In genomic region chr12:179885-180284, GRCh38 we compare ENCODE assay signal across 14 cellular contexts. TPM values are rescaled to one million over a fixed set of nuclear protein-coding genes. Genes with fewer than 3 reads are reported as not detected.
A peak's percentile ranks its signal among the peaks of the same experiment; 100 is the strongest.
DNase-seq lines count a peak whose midpoint lies in the region; ATAC-seq, FAIRE-seq and TF ChIP-seq lines count a peak whose summit lies in the region.
"Had no signal": no experiment of that assay in that cellular context is flagged by ENCODE, and none has a peak within 500 bp of the region (broad histone marks: within the 10 kb centered on the region; RNA-seq: fewer than 3 reads in every experiment).

No MANE protein-coding gene starts in this region.

- H3K4me3 Mint-ChIP-seq in dendritic cell treated with granulocyte-macrophage colony-stimulating factor and Interleukin-4, amounts not matched to agents 40 ng/mL and 50 ng/mL, for 4 days = peak overlapping the region; percentile 24

- no peak overlapping the region for H3K4me2 ChIP-seq in mesenchymal stem cell (ENCODE audit: low read length, poor library complexity, severe bottlenecking)

- TF ChIP-seq POLR2A in heart left ventricle (IDR thresholded peaks at IDR 0.05) (no peak), tibial nerve (IDR thresholded peaks at IDR 0.05) (no peak)

- 61 to 76% (median 63%) methylated on average over 2 to 5 of the region's 5 CpGs for WGBS in heart left ventricle, 4 donors
- 93% methylated on average over 5 of the region's 5 CpGs for WGBS in mesenchymal stem cell
- WGBS in tibial nerve, 2 donors = 72 to 83% methylated on average over 5 of the region's 5 CpGs

- H3K9me3 ChIP-seq in heart left ventricle (no peaks in the 10 kb centered on the region), mesenchymal stem cell (ENCODE audit: control insufficient read depth, low read length) (no peaks in the 10 kb centered on the region), tibial nerve (no peaks in the 10 kb centered on the region)

- DNase-seq in heart left ventricle (peak in 1 of 5 donors; percentile 14), cardiac septum (ENCODE audit: low spot score) (no peak), mesenchymal stem cell (no peak), NCI-H2029 (lab: John Stamatoyannopoulos, UW) (no peak), frontal cortex (ENCODE audit: low spot score in 2 of 2) (no peak), tibial nerve (ENCODE audit: low spot score in 2 of 2) (no peak)
- DNase-seq: NCI-H1048, NCI-H2227 treated with DMSO at 0.1 percent for 48 hours, NCI-H524 treated with DMSO at 0.1 percent for 48 hours had no signal

- TF ChIP-seq EP300 in tibial nerve (IDR thresholded peaks at IDR 0.05) = no peak

- H2AFZ ChIP-seq in mesenchymal stem cell (ENCODE audit: low read depth, low read length) = no peak overlapping the region

- peaks cover 22 to 76% (median 67%) of the 10 kb centered on the region in 12 donors for H3K4me1 ChIP-seq in heart left ventricle
- peaks cover 67% of the 10 kb centered on the region for H3K4me1 ChIP-seq in mesenchymal stem cell (ENCODE audit: control insufficient read depth, insufficient read depth, low read depth, low read length)
- peaks cover 0 to 25% (median 0%) of the 10 kb centered on the region in 4 donors for H3K4me1 ChIP-seq in tibial nerve

- H3K9ac ChIP-seq in mesenchymal stem cell (ENCODE audit: low read length) = no peak overlapping the region

- H3K36me3 Mint-ChIP-seq in dendritic cell treated with granulocyte-macrophage colony-stimulating factor and Interleukin-4, amounts not matched to agents 40 ng/mL and 50 ng/mL, for 4 days (ENCODE audit: low read depth) = no peaks in the 10 kb centered on the region

- FAIRE-seq in frontal cortex (lab: Jason Lieb, UNC) = no peak

- H2BK15ac ChIP-seq in mesenchymal stem cell (ENCODE audit: low read depth, poor library complexity, severe bottlenecking) = peak overlapping the region; percentile 95

- H3K27me3 ChIP-seq in heart left ventricle (no peaks in the 10 kb centered on the region), mesenchymal stem cell (ENCODE audit: control insufficient read depth in 1 of 2, insufficient read depth in 1 of 2, low read length in 2 of 2) (no peaks in the 10 kb centered on the region), tibial nerve (no peaks in the 10 kb centered on the region)

- peak overlapping the region in 2 of 12 donors; percentile 9 to 14 for H3K4me3 ChIP-seq in heart left ventricle
- H3K4me3 ChIP-seq in mesenchymal stem cell (ENCODE audit: insufficient read depth in 1 of 2, low read depth in 1 of 2, low read length in 2 of 2) = no peak overlapping the region
- no peak overlapping the region for H3K4me3 ChIP-seq in tibial nerve

- peak overlapping the region; percentile 51 for H2BK120ac ChIP-seq in mesenchymal stem cell (ENCODE audit: low read depth, low read length)

- peak overlapping the region; percentile 83 for H3K27ac Mint-ChIP-seq in dendritic cell treated with granulocyte-macrophage colony-stimulating factor and Interleukin-4, amounts not matched to agents 40 ng/mL and 50 ng/mL, for 4 days

- H2BK5ac ChIP-seq in mesenchymal stem cell (ENCODE audit: low read depth, low read length, poor library complexity, severe bottlenecking) = no peak overlapping the region

- no peak overlapping the region for H3K23ac ChIP-seq in mesenchymal stem cell (ENCODE audit: low read length in 2 of 2)

- peak overlapping the region; percentile 34 to 79 for H2BK12ac ChIP-seq in mesenchymal stem cell (ENCODE audit: low read length in 2 of 2)

- H4K91ac ChIP-seq in mesenchymal stem cell (ENCODE audit: low read length) = peak overlapping the region; percentile 81

- H3K4me1 Mint-ChIP-seq in dendritic cell treated with granulocyte-macrophage colony-stimulating factor and Interleukin-4, amounts not matched to agents 40 ng/mL and 50 ng/mL, for 4 days (ENCODE audit: low read depth) = peaks cover 26% of the 10 kb centered on the region

- TF ChIP-seq CTCF in heart left ventricle (IDR thresholded peaks at IDR 0.05) (no peak), tibial nerve (IDR thresholded peaks at IDR 0.05) (no peak)

- peaks cover 17% of the 10 kb centered on the region for H3K27me3 Mint-ChIP-seq in dendritic cell treated with granulocyte-macrophage colony-stimulating factor and Interleukin-4, amounts not matched to agents 40 ng/mL and 50 ng/mL, for 4 days

- H4K8ac ChIP-seq in mesenchymal stem cell (ENCODE audit: low read length) = peak overlapping the region; percentile 65

- H3K79me1 ChIP-seq in mesenchymal stem cell (replicated peaks; ENCODE audit: low read length, poor library complexity, severe bottlenecking) = no peaks in the 10 kb centered on the region

- peak overlapping the region; percentile 28 to 87 for H3K4ac ChIP-seq in mesenchymal stem cell (ENCODE audit: low read depth in 1 of 2, low read length in 2 of 2)

- H3K27ac ChIP-seq in heart left ventricle (peak overlapping the region; percentile 21 to 85 (median 77)), mesenchymal stem cell (ENCODE audit: low read length, poor library complexity, severe bottlenecking) (no peak overlapping the region), temporal lobe (ENCODE audit: low read depth, low read length) (peak overlapping the region; percentile 6), tibial nerve (peak overlapping the region in 2 of 4 donors; percentile 1 to 43)
- H3K27ac ChIP-seq: HL-60 had no signal

- ATAC-seq in heart left ventricle = no peak
- ATAC-seq: HCT116 had no signal

- no peaks in the 10 kb centered on the region for H3K9me3 Mint-ChIP-seq in dendritic cell treated with granulocyte-macrophage colony-stimulating factor and Interleukin-4, amounts not matched to agents 40 ng/mL and 50 ng/mL, for 4 days

- peak overlapping the region; percentile 29 for H2AK5ac ChIP-seq in mesenchymal stem cell (ENCODE audit: low read length, severe bottlenecking)

- peak overlapping the region; percentile 72 for H3K18ac ChIP-seq in mesenchymal stem cell (ENCODE audit: low read depth in 1 of 2, low read length in 2 of 2)

- no peaks in the 10 kb centered on the region for H3K36me3 ChIP-seq in heart left ventricle
- H3K36me3 ChIP-seq in mesenchymal stem cell (ENCODE audit: control insufficient read depth in 1 of 2, insufficient read depth in 2 of 2, low read depth in 1 of 2, low read length in 2 of 2) = peaks cover 0 to 3% of the 10 kb centered on the region in 2 experiments
- H3K36me3 ChIP-seq in tibial nerve = no peaks in the 10 kb centered on the region

- peak overlapping the region in 1 of 2 experiments; percentile 7 for H3K14ac ChIP-seq in mesenchymal stem cell (ENCODE audit: low read length in 2 of 2)

- intact Hi-C loops in heart left ventricle (cut with DNase I) (no loop called here), cardiac septum (cut with DNase I) (no loop called here)
- intact Hi-C loops in dendritic cell treated with granulocyte-macrophage colony-stimulating factor and Interleukin-4, amounts not matched to agents 40 ng/mL and 50 ng/mL, for 4 days (cut with micrococcal nuclease) = no loop called here

RNA-seq across cellular contexts. Expression of gene SLC6A12, which starts 34.1 kb away (rescaled TPM):
- total RNA-seq in heart left ventricle = 1 to 10 TPM in 4 of 9 donors, under 1 TPM in 4, not detected in 1; 0.63 to 3.8 (median 0.99) TPM
- polyA plus RNA-seq in heart left ventricle = under 1 TPM; 0.11 to 0.80 TPM
- total RNA-seq in cardiac septum = 2.7 TPM
- 0.10 TPM for polyA plus RNA-seq in mesenchymal stem cell (2013, experiment 1 of 2)
- 0.08 TPM for polyA plus RNA-seq in mesenchymal stem cell (2013, experiment 2 of 2)
- 11.1 TPM for total RNA-seq in temporal lobe
- 6.9 TPM for total RNA-seq in frontal cortex
- total RNA-seq in tibial nerve = under 1 TPM in 3 of 4 donors, not detected in 1; 0.21 to 0.60 (median 0.39) TPM
- total RNA-seq: M059J had no signal
